ENCODE assay signal across 14 cellular contexts in the genomic region with DNA sequence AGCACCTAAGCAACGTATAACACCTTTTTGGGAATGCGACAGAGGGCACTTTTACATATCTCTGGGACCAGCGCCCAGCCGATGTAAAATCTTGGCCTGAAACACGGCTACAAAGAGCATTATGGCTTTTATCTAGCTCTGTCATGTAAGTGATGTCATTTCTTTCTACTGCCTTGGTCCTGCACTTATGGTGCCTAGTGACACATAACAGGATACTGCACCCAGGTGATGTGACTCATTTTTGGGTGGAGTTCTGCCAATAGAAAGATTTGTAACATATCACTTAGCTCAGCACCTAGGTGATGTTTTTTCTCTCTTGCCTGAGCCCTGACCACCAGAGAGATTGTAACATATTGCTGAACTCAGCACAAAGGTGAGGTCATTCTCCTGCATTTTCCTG. TPM values are rescaled to one million over a fixed set of nuclear protein-coding genes. Genes with fewer than 3 reads are reported as not detected.
"Had no signal": no experiment of that assay in that cellular context is flagged by ENCODE, and none has a peak within 500 bp of the region (broad histone marks: within the 10 kb centered on the region; RNA-seq: fewer than 3 reads in every experiment).

No MANE protein-coding gene starts in this region.

RNA-seq across cellular contexts. Expression of gene BPY2, which starts 2.4 kb away (rescaled TPM):
- total RNA-seq: activated B cell treated with CpG ODN at 0.5 μM for 24 hours; activated CD4-positive, alpha-beta memory T cell treated with anti-CD3 and anti-CD28 coated beads for 36 hours; activated CD4-positive, alpha-beta T cell treated with anti-CD3 and anti-CD28 coated beads, Interleukin-2, amount 10 ng/mL, durations not matched to agents 24 days and 14 days; activated CD8-positive, alpha-beta memory T cell treated with anti-CD3 and anti-CD28 coated beads for 36 hours; activated CD8-positive, alpha-beta T cell treated with anti-CD3 and anti-CD28 coated beads for 36 hours; activated naive CD8-positive, alpha-beta T cell treated with anti-CD3 and anti-CD28 coated beads for 36 hours; activated T-cell treated with anti-CD3 and anti-CD28 coated beads, Interleukin-2, amount 50 U/mL, for 4 hours; activated T-cell treated with anti-CD3 and anti-CD28 coated beads, Interleukin-2, amount 50 U/mL, for 72 hours; activated T-helper 1 cell treated with anti-CD3 and anti-CD28 coated beads, Interleukin-12 subunit alpha, Interleukin-12 subunit beta, Interleukin-2, Interleukin-4 antibody, amounts not matched to agents 30 ng/mL and 10 ng/mL and 1 ng/mL, durations not matched to agents 14 hours and 24 hours and 36 hours; activated T-helper 2 cell treated with anti-CD3 and anti-CD28 coated beads, Interferon-gamma antibody, Interleukin-2, Interleukin-4, amounts not matched to agents 10 μg/mL and 5 μg/mL and 100 μg/mL, durations not matched to agents 14 hours and 24 hours and 36 hours; ascending aorta; bronchial epithelial cell; cardiac muscle cell; chondrocyte had no signal
